Comparison of ENCODE assay signal across 1 cellular context in the genomic region with DNA sequence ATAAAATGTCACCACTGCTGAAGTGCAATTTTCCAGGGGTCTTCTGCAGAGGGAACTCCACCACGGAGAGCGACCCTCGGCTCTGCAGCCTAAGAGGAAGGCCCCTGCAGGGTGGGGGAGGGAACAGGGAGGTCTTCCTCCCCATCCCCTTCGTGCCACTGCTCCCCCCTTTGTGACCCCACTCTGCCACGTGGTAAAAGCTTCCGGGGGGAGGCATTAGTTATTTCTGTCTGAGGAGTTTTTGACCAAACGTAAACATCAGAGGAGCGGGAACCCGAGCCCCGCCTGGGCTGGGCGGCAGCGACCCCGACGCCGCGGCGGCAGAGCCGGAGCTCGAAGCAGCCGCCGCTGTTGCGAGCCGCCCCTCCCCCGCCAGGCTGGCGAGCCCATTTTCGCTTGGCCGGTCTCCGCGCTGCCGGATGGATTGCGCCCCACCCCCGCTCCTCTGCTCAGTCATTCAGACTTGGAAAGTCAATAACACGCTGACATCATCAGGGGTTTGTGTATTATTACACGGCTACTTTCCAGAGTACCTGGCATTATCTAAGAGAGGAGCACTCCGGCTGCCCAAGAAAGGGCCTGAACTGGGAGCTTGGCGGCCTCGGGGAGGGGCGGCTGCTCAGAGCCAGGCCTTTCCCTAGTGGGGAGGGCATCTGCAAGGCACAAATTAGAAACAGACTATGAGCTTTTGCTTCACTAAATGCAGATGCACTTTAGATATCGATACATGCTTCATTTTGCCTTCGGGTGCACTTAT.
TF ChIP-seq lines count a peak whose summit lies in the region.

No MANE protein-coding gene starts in this region.

TF ChIP-seq in A549, 52 proteins besides CTCF, POLR2A, EP300 and RAD21 (continued from another document):
- TF ChIP-seq MAX (IDR thresholded peaks at IDR 0.05) = peak; percentile 90
- TF ChIP-seq EHF (CRISPR knock-in tag; IDR thresholded peaks at IDR 0.05) = no peak; the same call in 1 of the 2 replicates
- TF ChIP-seq, protein P1, sequence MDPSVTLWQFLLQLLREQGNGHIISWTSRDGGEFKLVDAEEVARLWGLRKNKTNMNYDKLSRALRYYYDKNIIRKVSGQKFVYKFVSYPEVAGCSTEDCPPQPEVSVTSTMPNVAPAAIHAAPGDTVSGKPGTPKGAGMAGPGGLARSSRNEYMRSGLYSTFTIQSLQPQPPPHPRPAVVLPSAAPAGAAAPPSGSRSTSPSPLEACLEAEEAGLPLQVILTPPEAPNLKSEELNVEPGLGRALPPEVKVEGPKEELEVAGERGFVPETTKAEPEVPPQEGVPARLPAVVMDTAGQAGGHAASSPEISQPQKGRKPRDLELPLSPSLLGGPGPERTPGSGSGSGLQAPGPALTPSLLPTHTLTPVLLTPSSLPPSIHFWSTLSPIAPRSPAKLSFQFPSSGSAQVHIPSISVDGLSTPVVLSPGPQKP (IDR thresholded peaks at IDR 0.05; ENCODE audit: low read depth, low read length) = no peak
- peak; percentile 78 for TF ChIP-seq CHD2 (IDR thresholded peaks at IDR 0.05; ENCODE audit: low read length, partially characterized antibody)
- TF ChIP-seq NFE2L2 (conservative IDR thresholded peaks at IDR 0.05; ENCODE audit: low read length) = peak; percentile 88
- TF ChIP-seq MAFK (IDR thresholded peaks at IDR 0.05; ENCODE audit: partially characterized antibody) = peak; percentile 77
- peak; percentile 75 for TF ChIP-seq JUNB (IDR thresholded peaks at IDR 0.05)
- no peak for TF ChIP-seq ZSCAN20 (CRISPR knock-in tag; IDR thresholded peaks at IDR 0.05)
- TF ChIP-seq JUN (IDR thresholded peaks at IDR 0.05) = peak; percentile 90 to 97; a peak in 4 of 5 replicates
- TF ChIP-seq, protein P2, sequence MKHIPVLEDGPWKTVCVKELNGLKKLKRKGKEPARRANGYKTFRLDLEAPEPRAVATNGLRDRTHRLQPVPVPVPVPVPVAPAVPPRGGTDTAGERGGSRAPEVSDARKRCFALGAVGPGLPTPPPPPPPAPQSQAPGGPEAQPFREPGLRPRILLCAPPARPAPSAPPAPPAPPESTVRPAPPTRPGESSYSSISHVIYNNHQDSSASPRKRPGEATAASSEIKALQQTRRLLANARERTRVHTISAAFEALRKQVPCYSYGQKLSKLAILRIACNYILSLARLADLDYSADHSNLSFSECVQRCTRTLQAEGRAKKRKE (CRISPR knock-in tag; IDR thresholded peaks at IDR 0.05; ENCODE audit: low read depth) = peak; percentile 90; the same call in 1 of the 2 replicates
- TF ChIP-seq RCOR1 (IDR thresholded peaks at IDR 0.05; ENCODE audit: low read depth, low read length) = no peak
- TF ChIP-seq HDAC2 (IDR thresholded peaks at IDR 0.05) = no peak
- peak; percentile 57; the same call in 1 of the 2 replicates for TF ChIP-seq FOSL2 (IDR thresholded peaks at IDR 0.05)
- peak; percentile 91 for TF ChIP-seq FOSL2 (CRISPR knock-in tag; IDR thresholded peaks at IDR 0.05)
- TF ChIP-seq CEBPB (IDR thresholded peaks at IDR 0.05) = peak in 1 of 2 experiments; percentile 79; a peak in 2 of 4 replicates
- TF ChIP-seq FOXS1 (CRISPR knock-in tag; IDR thresholded peaks at IDR 0.05) = peak; percentile 82
TF ChIP-seq in A549: peak in this region for 17.
